In the genomic region with DNA sequence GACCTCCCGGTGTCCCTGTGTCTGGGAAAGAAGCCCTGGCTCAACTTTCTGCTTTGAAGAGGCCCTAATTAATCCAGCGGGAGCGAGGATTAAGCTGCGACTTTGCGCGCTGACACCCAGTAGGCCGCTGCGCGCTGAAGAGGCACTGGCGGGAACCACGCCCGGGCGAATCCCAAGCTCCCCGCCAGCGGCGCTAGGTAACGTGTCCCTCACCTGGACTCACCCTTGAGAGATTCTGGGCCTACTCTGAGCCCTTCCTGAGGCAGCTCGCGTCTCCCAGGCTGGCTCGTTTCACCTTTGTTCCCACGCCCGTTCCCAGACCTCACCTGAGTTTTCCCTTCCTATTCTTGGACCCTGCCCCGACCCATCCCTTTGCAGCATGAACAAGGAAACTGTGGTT, we compare ENCODE assay signal across 11 cellular contexts. TPM values are rescaled to one million over a fixed set of nuclear protein-coding genes. Genes with fewer than 3 reads are reported as not detected.
DNase-seq lines count a peak whose midpoint lies in the region; ATAC-seq and TF ChIP-seq lines count a peak whose summit lies in the region.
"Had no signal": no experiment of that assay in that cellular context is flagged by ENCODE, and none has a peak within 500 bp of the region (broad histone marks: within the 10 kb centered on the region; RNA-seq: fewer than 3 reads in every experiment).

No MANE protein-coding gene starts in this region.

- H3K9ac ChIP-seq in endodermal cell (ENCODE audit: extremely low read depth, low read length, poor library complexity, severe bottlenecking) (no peak overlapping the region), smooth muscle cell (ENCODE audit: low read depth) (no peak overlapping the region)

- H3F3A ChIP-seq in smooth muscle cell (ENCODE audit: low read depth) = no peaks in the 10 kb centered on the region

- no peak overlapping the region for H3K27ac ChIP-seq in CD8-positive, alpha-beta memory T cell (ENCODE audit: low read depth, low read length)
- H3K27ac ChIP-seq in Peyer's patch (peak overlapping the region in 3 of 4 donors; percentile 72 to 82 (median 76)), endodermal cell (ENCODE audit: low read depth, low read length) (no peak overlapping the region), smooth muscle cell (ENCODE audit: low read depth) (no peak overlapping the region)

- TF ChIP-seq CTCF in Peyer's patch (IDR thresholded peaks at IDR 0.05) (no peak), endodermal cell (conservative IDR thresholded peaks at IDR 0.05) (no peak), smooth muscle cell (IDR thresholded peaks at IDR 0.05; ENCODE audit: borderline replicate concordance, insufficient read depth, poor library complexity, severe bottlenecking) (no peak)

- H3K4me1 Mint-ChIP-seq in CD8-positive, alpha-beta memory T cell = peaks cover 2 to 5% (median 4%) of the 10 kb centered on the region in 3 donors
- H3K4me1 Mint-ChIP-seq in endodermal cell (peaks cover 6% of the 10 kb centered on the region), naive B cell (peaks cover 5 to 13% (median 7%) of the 10 kb centered on the region in 3 donors)

- no peak overlapping the region for H3K4me2 ChIP-seq in smooth muscle cell

- no peaks in the 10 kb centered on the region for H3K9me3 ChIP-seq in CD8-positive, alpha-beta memory T cell (ENCODE audit: low read length)
- H3K9me3 ChIP-seq in Peyer's patch (no peaks in the 10 kb centered on the region), endodermal cell (ENCODE audit: control insufficient read depth, low read length) (no peaks in the 10 kb centered on the region), smooth muscle cell (replicated peaks; ENCODE audit: low read depth) (no peaks in the 10 kb centered on the region)

- H3K36me3 Mint-ChIP-seq in CD8-positive, alpha-beta memory T cell = peaks cover 0 to 3% (median 0%) of the 10 kb centered on the region in 3 donors
- H3K36me3 Mint-ChIP-seq in endodermal cell (ENCODE audit: low read depth) = peaks cover 10% of the 10 kb centered on the region
- H3K36me3 Mint-ChIP-seq in naive B cell = no peaks in the 10 kb centered on the region

- H3K79me2 ChIP-seq in smooth muscle cell (ENCODE audit: low read depth) = no peaks in the 10 kb centered on the region

- H3K27me3 ChIP-seq in CD8-positive, alpha-beta memory T cell (ENCODE audit: insufficient read depth, low read length, poor library complexity, severe bottlenecking) = no peaks in the 10 kb centered on the region
- H3K27me3 ChIP-seq in Peyer's patch (no peaks in the 10 kb centered on the region), endodermal cell (ENCODE audit: control insufficient read depth, insufficient read depth, low read length, poor library complexity, severe bottlenecking) (peaks cover 9% of the 10 kb centered on the region), smooth muscle cell (ENCODE audit: low read depth) (no peaks in the 10 kb centered on the region)

- H3K4me3 ChIP-seq in CD8-positive, alpha-beta memory T cell (ENCODE audit: low read length) = no peak overlapping the region
- H3K4me3 ChIP-seq in Peyer's patch (peak overlapping the region; percentile 28 to 58 (median 42)), endodermal cell (ENCODE audit: low read length) (no peak overlapping the region), smooth muscle cell (no peak overlapping the region)

- H3K9me3 Mint-ChIP-seq in CD8-positive, alpha-beta memory T cell = peaks cover 0 to 3% (median 0%) of the 10 kb centered on the region in 5 donors
- H3K9me3 Mint-ChIP-seq in endodermal cell = peaks cover 13% of the 10 kb centered on the region
- peaks cover 0 to 5% (median 1%) of the 10 kb centered on the region in 7 donors for H3K9me3 Mint-ChIP-seq in naive B cell

- peak in 1 of 5 donors; percentile 6 for DNase-seq in CD8-positive, alpha-beta memory T cell
- DNase-seq in Peyer's patch (peak in 2 of 3 donors; percentile 71 to 76), endodermal cell (no peak), naive B cell (no peak), kidney glomerular epithelial cell (lab: John Stamatoyannopoulos, UW) (no peak), smooth muscle cell (lab: John Stamatoyannopoulos, UW; ENCODE audit: unreplicated experiment) (no peak), GOT3 (lab: John Stamatoyannopoulos, UW) (no peak), NCI-H2081 (lab: John Stamatoyannopoulos, UW) (no peak)
- DNase-seq: amygdala, DMS53 had no signal

- no peaks in the 10 kb centered on the region for H3K4me1 ChIP-seq in CD8-positive, alpha-beta memory T cell (ENCODE audit: insufficient read depth, low read length)
- no peaks in the 10 kb centered on the region for H3K4me1 ChIP-seq in Peyer's patch
- no peaks in the 10 kb centered on the region for H3K4me1 ChIP-seq in endodermal cell (ENCODE audit: control insufficient read depth, insufficient read depth, low read length)
- no peaks in the 10 kb centered on the region for H3K4me1 ChIP-seq in smooth muscle cell (ENCODE audit: low read depth)

- H4K20me1 ChIP-seq in smooth muscle cell (ENCODE audit: low read depth) = no peaks in the 10 kb centered on the region

- peak overlapping the region in 1 of 8 donors; percentile 78 for H3K27ac Mint-ChIP-seq in CD8-positive, alpha-beta memory T cell
- H3K27ac Mint-ChIP-seq in endodermal cell = no peak overlapping the region
- H3K27ac Mint-ChIP-seq in naive B cell = peak overlapping the region in 1 of 6 donors; percentile 59

- H2AFZ ChIP-seq in smooth muscle cell (ENCODE audit: low read depth) = no peak overlapping the region

- WGBS in endodermal cell (ENCODE audit: insufficient coverage in 1 of 2, insufficient read length in 1 of 2), 2 experiments = 30 to 43% methylated on average over 2 to 23 of the region's 23 CpGs
- WGBS in smooth muscle cell (ENCODE audit: low lambda C conversion rate) = 89% methylated on average over 22 of the region's 23 CpGs

- H3K27me3 Mint-ChIP-seq in CD8-positive, alpha-beta memory T cell = peaks cover 12 to 17% of the 10 kb centered on the region in 2 donors
- H3K27me3 Mint-ChIP-seq in endodermal cell (ENCODE audit: insufficient read depth) = peaks cover 2% of the 10 kb centered on the region
- H3K27me3 Mint-ChIP-seq in naive B cell = peaks cover 17 to 29% (median 21%) of the 10 kb centered on the region in 3 donors

- CTCF ChIA-PET in CD8-positive, alpha-beta memory T cell (lab: Charles Lee) = no interaction called here

- POLR2A ChIA-PET in CD8-positive, alpha-beta memory T cell (lab: Charles Lee) = no interaction called here

- no peaks in the 10 kb centered on the region for H3K36me3 ChIP-seq in CD8-positive, alpha-beta memory T cell (ENCODE audit: insufficient read depth, low read length)
- H3K36me3 ChIP-seq in Peyer's patch = no peaks in the 10 kb centered on the region
- H3K36me3 ChIP-seq in endodermal cell (ENCODE audit: control insufficient read depth, insufficient read depth, low read length) = no peaks in the 10 kb centered on the region
- H3K36me3 ChIP-seq in smooth muscle cell (ENCODE audit: low read depth) = no peaks in the 10 kb centered on the region

- ATAC-seq in naive B cell (ENCODE audit: low read depth in 2 of 2) = no peak

- TF ChIP-seq POLR2A in Peyer's patch (IDR thresholded peaks at IDR 0.05) = peak; percentile 24 to 41

- peak overlapping the region in 4 of 7 donors; percentile 19 to 57 (median 25) for H3K4me3 Mint-ChIP-seq in CD8-positive, alpha-beta memory T cell
- H3K4me3 Mint-ChIP-seq in endodermal cell (peak overlapping the region; percentile 37), naive B cell (peak overlapping the region in 6 of 8 donors; percentile 29 to 60 (median 45))

RNA-seq across cellular contexts. Expression of a gene that starts 0.6 kb away (rescaled TPM):
- under 1 TPM; 0.27 to 0.35 TPM for total RNA-seq in CD8-positive, alpha-beta memory T cell
- 0.38 TPM for polyA plus RNA-seq in CD8-positive, alpha-beta memory T cell
- total RNA-seq in Peyer's patch (1 to 10 TPM; 1.7 to 5.8 (median 4.3) TPM), endodermal cell (under 1 TPM in 1 of 2 donors, not detected in 1; 0.13 TPM), smooth muscle cell (not detected in 2 replicates)
- polyA plus RNA-seq in endodermal cell (2013, experiment 1 of 2) = not detected
- polyA plus RNA-seq in endodermal cell (2013, experiment 2 of 2) = not detected
- polyA plus RNA-seq in naive B cell (ENCODE audit: low read depth in 6 of 6) (under 1 TPM in 3 of 6 donors, not detected in 3; 0.12 to 0.45 (median 0.18) TPM), smooth muscle cell (not detected in 2 replicates)
- total RNA-seq: frontal cortex had no signal

Comparison
In these comparisons a context has a peak if more than half of its experiments do, and no peak if none do; other contexts are left out.
1. DNase-seq: peak in Peyer's patch (2 of 3); none in endodermal cell (single experiment), naive B cell (single experiment), kidney glomerular epithelial cell (single experiment), smooth muscle cell (single experiment), GOT3 (single experiment) and NCI-H2081 (0 of 2).
2. H3K27ac ChIP-seq: peak in Peyer's patch (3 of 4); none in CD8-positive, alpha-beta memory T cell (single experiment), endodermal cell (single experiment) and smooth muscle cell (single experiment).
3. H3K4me3 ChIP-seq: peak in Peyer's patch (4 of 4); none in CD8-positive, alpha-beta memory T cell (single experiment), endodermal cell (single experiment) and smooth muscle cell (single experiment).
4. Peak in every context shown above with its lines, with median percentiles within 50 percentile points of each other: H3K4me3 Mint-ChIP-seq.